16 cellular contexts compared by ENCODE assay signal in the genomic region with DNA sequence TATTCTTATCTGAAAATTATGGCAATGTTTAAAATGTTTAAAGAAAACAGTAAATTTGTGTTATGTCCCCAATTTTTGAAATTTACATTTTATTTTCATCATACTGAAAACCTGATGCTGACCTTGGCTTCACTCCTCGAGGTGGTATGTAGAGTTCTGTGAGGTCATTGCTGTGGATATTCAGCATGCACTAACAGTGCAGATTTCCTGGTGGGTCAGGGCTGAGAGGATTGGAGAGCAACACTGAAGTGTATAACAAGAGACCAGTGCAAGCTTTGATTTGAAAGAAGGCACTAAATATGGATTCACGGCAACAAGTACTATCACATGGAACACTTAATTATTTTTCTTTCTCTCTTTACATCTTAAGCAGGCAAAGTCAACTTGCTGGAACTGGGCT.
"Had no signal": no experiment of that assay in that cellular context is flagged by ENCODE, and none has a peak within 500 bp of the region (broad histone marks: within the 10 kb centered on the region; RNA-seq: fewer than 3 reads in every experiment).

No MANE protein-coding gene starts in this region.

- H3K9me3 ChIP-seq: body of pancreas, pancreas, suprapubic skin had no signal

- H3K36me3 ChIP-seq: heart left ventricle, lower lobe of right lung, pancreas, suprapubic skin had no signal

- H3K27ac ChIP-seq: body of pancreas, lower lobe of right lung, pancreas, skin epidermis, suprapubic skin had no signal

- H3K27me3 ChIP-seq: body of pancreas, heart left ventricle, pancreas, suprapubic skin had no signal

- H3K4me3 ChIP-seq: body of pancreas, heart left ventricle, lower lobe of right lung, pancreas, skin epidermis, suprapubic skin had no signal

- ATAC-seq: body of pancreas; lower lobe of right lung; pancreas; stimulated activated naive CD8-positive, alpha-beta T cell treated with anti-CD3 and anti-CD28 coated beads, Interleukin-15, Interleukin-2, amounts not matched to agents 100 U/mL and 50 U/mL, for 24 hours had no signal

- DNase-seq: activated CD4-positive, alpha-beta T cell treated with anti-CD3 and anti-CD28 coated beads, Interleukin-2, amount 10 ng/mL, durations not matched to agents 7 days and 5 days; activated CD8-positive, alpha-beta memory T cell treated with anti-CD3 and anti-CD28 coated beads for 24 hours; activated gamma-delta T cell treated with Interleukin-2 at 50 U/mL for 16 hours; amniotic stem cell; body of pancreas; cortex of kidney; effector CD4-positive, alpha-beta T cell; heart left ventricle; immature natural killer cell; lower lobe of right lung; midbrain; pancreas; stimulated activated naive CD8-positive, alpha-beta T cell treated with anti-CD3 and anti-CD28 coated beads, Interleukin-15, Interleukin-2, amounts not matched to agents 100 U/mL and 50 U/mL, for 24 hours; trophoblast cell had no signal

- H3K4me1 ChIP-seq: body of pancreas, lower lobe of right lung, pancreas, suprapubic skin had no signal
